Comparison of ENCODE assay signal across 8 cellular contexts in the genomic region with DNA sequence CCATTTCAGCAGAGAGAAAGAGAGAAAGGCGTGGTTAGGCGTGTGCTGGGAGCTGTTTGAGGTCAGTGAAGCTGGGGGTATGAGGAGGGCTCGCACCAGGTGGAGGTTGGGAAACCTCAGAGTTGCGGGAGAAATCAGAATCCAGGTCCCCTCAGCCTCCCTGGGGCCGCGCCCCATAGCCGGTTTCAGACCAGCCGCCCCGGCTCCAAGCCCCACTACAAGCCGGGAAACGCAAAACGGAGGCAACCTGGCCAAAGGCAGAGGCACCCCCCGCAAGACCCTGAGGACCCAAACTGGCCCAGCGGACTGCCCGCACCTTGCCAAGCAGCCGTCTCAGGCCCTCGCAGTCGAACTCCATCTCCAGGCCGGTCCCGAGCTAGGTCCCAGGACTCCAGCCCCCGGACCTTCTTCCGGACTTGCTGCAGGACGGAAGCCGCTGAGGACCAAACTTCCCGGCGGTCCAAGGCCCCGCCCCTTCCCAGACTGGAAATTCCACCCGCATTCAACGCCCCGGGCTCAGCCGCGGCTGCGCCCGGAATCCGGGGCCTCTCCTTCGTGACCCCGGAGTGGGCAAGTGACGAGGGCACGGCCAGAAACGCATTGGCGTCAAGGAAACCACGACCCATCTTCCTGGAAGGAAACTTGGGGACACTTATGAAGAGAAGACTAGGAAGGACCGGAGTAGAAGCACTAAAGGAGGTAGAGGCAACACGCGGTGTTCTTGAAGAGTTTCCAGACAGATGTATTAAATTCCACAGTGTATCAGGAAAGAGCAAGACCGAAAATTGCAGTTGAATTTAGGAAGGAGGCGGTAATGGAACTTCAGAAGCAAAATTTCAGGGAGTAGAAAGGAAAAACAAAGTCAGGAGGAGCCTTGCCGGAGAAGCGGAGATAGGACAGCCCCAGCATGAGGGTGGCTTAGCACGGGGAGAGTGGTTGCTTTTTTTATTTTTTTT. TPM values are rescaled to one million over a fixed set of nuclear protein-coding genes. Genes with fewer than 3 reads are reported as not detected.
A peak's percentile ranks its signal among the peaks of the same experiment; 100 is the strongest.
DNase-seq lines count a peak whose midpoint lies in the region; ATAC-seq and TF ChIP-seq lines count a peak whose summit lies in the region.

UEVLD (minus strand) TSS at position 438 of the 956 bp plus-strand sequence; CDS start at position 358, 80 bp downstream.

- peak within 1 kb of the TSS; percentile 75 for H3K27ac ChIP-seq in substantia nigra (ENCODE audit: low read depth, low read length, poor library complexity, severe bottlenecking)

- ATAC-seq in GM21526 (IDR thresholded peaks at IDR 0.05; ENCODE audit: low FRiP score, unreplicated experiment), result peak; percentile 64

- TF ChIP-seq EP300 in Ishikawa (IDR thresholded peaks at IDR 0.05; ENCODE audit: borderline replicate concordance), result peak; percentile 45; the same call in 1 of the 2 replicates

- DNase-seq in DMS53 treated with DMSO at 0.1 percent for 48 hours (lab: John Stamatoyannopoulos, UW; ENCODE audit: unreplicated experiment), result peak; percentile 78
- peak; percentile 88 for DNase-seq in SK-N-DZ (ENCODE audit: low spot score)
- DNase-seq in activated naive CD4-positive, alpha-beta T cell treated with anti-CD3 and anti-CD28 coated beads, Interleukin-2, amount 50 U/mL, for 16 hours, result peak; percentile 54
- no peak for DNase-seq in glomerular endothelial cell (ENCODE audit: extremely low read depth, low read depth, low spot score)
- peak in 55 of 56 donors; percentile 49 to 91 (median 81) for DNase-seq in nucleus accumbens (lab: John Stamatoyannopoulos, UW)
- peak; percentile 28 to 91 (median 82) for DNase-seq in substantia nigra (lab: John Stamatoyannopoulos, UW)

- no peak for TF ChIP-seq RAD21 in Ishikawa (IDR thresholded peaks at IDR 0.05; ENCODE audit: low read depth)

TF ChIP-seq in Ishikawa, 13 proteins besides CTCF, POLR2A, EP300 and RAD21:
- TF ChIP-seq YY1 (IDR thresholded peaks at IDR 0.05; ENCODE audit: low read depth) (peak; percentile 61), NFIC (IDR thresholded peaks at IDR 0.05) (peak; percentile 32; the same call in 1 of the 2 replicates), TCF12 (IDR thresholded peaks at IDR 0.05; ENCODE audit: low read depth) (peak; percentile 71), CEBPB (IDR thresholded peaks at IDR 0.05) (no peak; the same call in 1 of the 2 replicates), FOXM1 (IDR thresholded peaks at IDR 0.05; ENCODE audit: borderline replicate concordance, low read depth) (no peak), TAF1 (IDR thresholded peaks at IDR 0.05; ENCODE audit: low read depth) (peak; percentile 89), TEAD4 (IDR thresholded peaks at IDR 0.05) (peak; percentile 78), USF1 (IDR thresholded peaks at IDR 0.05) (no peak), ZBTB7A (IDR thresholded peaks at IDR 0.05; ENCODE audit: low read depth) (no peak), CREB1 (IDR thresholded peaks at IDR 0.05; ENCODE audit: low read depth) (no peak), REST (IDR thresholded peaks at IDR 0.05; ENCODE audit: low read depth) (0 out of 2 replicates have a peak, but pooled peaks have one; percentile 29), EGR1 (IDR thresholded peaks at IDR 0.05) (0 out of 2 replicates have a peak, but pooled peaks have one; percentile 25)
- TF ChIP-seq, protein P1, sequence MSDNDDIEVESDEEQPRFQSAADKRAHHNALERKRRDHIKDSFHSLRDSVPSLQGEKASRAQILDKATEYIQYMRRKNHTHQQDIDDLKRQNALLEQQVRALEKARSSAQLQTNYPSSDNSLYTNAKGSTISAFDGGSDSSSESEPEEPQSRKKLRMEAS (IDR thresholded peaks at IDR 0.05), result peak; percentile 77

RNA-seq across cellular contexts. Expression of gene UEVLD, which starts in this region (rescaled TPM):
- polyA plus RNA-seq in SK-N-DZ (2014; cell fraction: cytosol; rRNA removed), result 7.1 and 7.8 TPM in 2 replicates
- polyA plus RNA-seq in SK-N-DZ (2014; cell fraction: nucleus; rRNA removed), result 3.5 and 4.4 TPM in 2 replicates
- 23.6 and 23.7 TPM in 2 replicates for total RNA-seq in glomerular endothelial cell
